29 cellular contexts compared by ENCODE assay signal in the genomic region with DNA sequence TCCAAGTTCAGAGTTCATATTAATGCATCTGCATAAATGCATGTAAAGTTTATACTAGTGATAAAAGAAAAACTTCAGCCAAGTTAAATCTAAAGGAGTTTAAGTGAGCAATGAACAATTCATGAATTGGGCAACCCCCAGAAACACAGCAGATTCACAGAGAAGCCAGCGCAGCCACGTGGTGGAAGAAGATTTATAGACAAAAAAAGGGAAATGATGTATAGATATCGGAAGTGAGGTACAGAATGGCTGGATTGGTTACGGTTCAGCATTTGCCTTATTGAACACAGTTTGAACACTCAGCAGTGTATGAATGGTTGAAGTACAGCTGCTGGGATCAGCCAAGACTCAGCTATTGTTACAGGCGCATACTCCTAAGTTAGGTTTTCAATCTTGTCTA. TPM values are rescaled to one million over a fixed set of nuclear protein-coding genes. Genes with fewer than 3 reads are reported as not detected.
"Had no signal": no experiment of that assay in that cellular context is flagged by ENCODE, and none has a peak within 500 bp of the region (broad histone marks: within the 10 kb centered on the region; RNA-seq: fewer than 3 reads in every experiment).

No MANE protein-coding gene starts in this region.

- H3K79me2 ChIP-seq: parathyroid adenoma had no signal

- H3K4me3 ChIP-seq: ascending aorta, cardiac muscle cell, colonic mucosa, left lung, lower lobe of right lung, right atrium auricular region, suprapubic skin, tibial artery, upper lobe of right lung had no signal

- H3K27me3 ChIP-seq: ascending aorta, tibial artery had no signal

- H3K27ac ChIP-seq: ascending aorta, cardiac muscle cell, colonic mucosa, left lung, lower lobe of right lung, parathyroid adenoma, right atrium auricular region, suprapubic skin, tibial artery, upper lobe of right lung, WERI-Rb-1 had no signal

- H3K4me1 ChIP-seq: ascending aorta, colonic mucosa, parathyroid adenoma had no signal

- H3K9me3 ChIP-seq: ascending aorta, colonic mucosa, left lung, lower lobe of right lung, right atrium auricular region, suprapubic skin, tibial artery, upper lobe of right lung had no signal

- H3K36me3 ChIP-seq: ascending aorta, cardiac muscle cell, colonic mucosa, left lung, lower lobe of right lung, right atrium auricular region, suprapubic skin, upper lobe of right lung, WERI-Rb-1 had no signal

- H2AFZ ChIP-seq: parathyroid adenoma had no signal

- DNase-seq: activated CD4-positive, alpha-beta memory T cell treated with anti-CD3 and anti-CD28 coated beads for 36 hours; activated CD4-positive, alpha-beta T cell treated with anti-CD3 and anti-CD28 coated beads, Interleukin-2, amount 10 ng/mL, durations not matched to agents 24 days and 14 days; activated CD4-positive, CD25-positive, alpha-beta regulatory T cell treated with anti-CD3 and anti-CD28 coated beads, Interleukin-2, amount 50 U/mL, for 72 hours; activated CD8-positive, alpha-beta memory T cell treated with anti-CD3 and anti-CD28 coated beads, Interleukin-2, amount 50 U/mL, for 4 hours; activated effector memory CD4-positive, alpha-beta T cell treated with anti-CD3 and anti-CD28 coated beads, Interleukin-2, amount 50 U/mL, for 16 hours; activated naive CD4-positive, alpha-beta T cell treated with anti-CD3 and anti-CD28 coated beads for 36 hours; activated naive CD8-positive, alpha-beta T cell treated with anti-CD3 and anti-CD28 coated beads, Interleukin-2, amount 10 ng/mL, durations not matched to agents 7 days and 5 days; activated T-cell treated with anti-CD3 and anti-CD28 coated beads, Interleukin-2, amount 50 U/mL, for 1 hour; cerebellar nuclear complex; colonic mucosa; dorsolateral prefrontal cortex; effector memory CD4-positive, alpha-beta T cell; glutamatergic neuron; left lung; lower lobe of right lung; naive thymus-derived CD8-positive, alpha-beta T cell; occipital lobe; stimulated activated CD4-positive, alpha-beta T cell treated with anti-CD3 and anti-CD28 coated beads, Interleukin-15, amount 100 ng/mL, for 24 hours; stimulated activated CD4-positive, alpha-beta T cell treated with anti-CD3 and anti-CD28 coated beads, Interleukin-2, amount 100 ng/mL, for 24 hours; stimulated activated naive B cell treated with anti-CD40 and anti-IgM and Interleukin-4, amounts not matched to agents 10 μg/mL and 1 μg/mL and 100 μg/mL, for 72 hours; tibial artery; upper lobe of right lung; WERI-Rb-1 had no signal

- H3K9ac ChIP-seq: parathyroid adenoma had no signal

RNA-seq across cellular contexts. Expression of gene AK5, which starts 5.7 kb away (rescaled TPM):
- total RNA-seq: activated T-helper 1 cell treated with anti-CD3 and anti-CD28 coated beads, Interleukin-12 subunit alpha, Interleukin-12 subunit beta, Interleukin-2, Interleukin-4 antibody, amounts not matched to agents 30 ng/mL and 10 ng/mL and 1 ng/mL, durations not matched to agents 14 hours and 24 hours and 36 hours; ascending aorta; upper lobe of right lung had no signal
